In the genomic region with DNA sequence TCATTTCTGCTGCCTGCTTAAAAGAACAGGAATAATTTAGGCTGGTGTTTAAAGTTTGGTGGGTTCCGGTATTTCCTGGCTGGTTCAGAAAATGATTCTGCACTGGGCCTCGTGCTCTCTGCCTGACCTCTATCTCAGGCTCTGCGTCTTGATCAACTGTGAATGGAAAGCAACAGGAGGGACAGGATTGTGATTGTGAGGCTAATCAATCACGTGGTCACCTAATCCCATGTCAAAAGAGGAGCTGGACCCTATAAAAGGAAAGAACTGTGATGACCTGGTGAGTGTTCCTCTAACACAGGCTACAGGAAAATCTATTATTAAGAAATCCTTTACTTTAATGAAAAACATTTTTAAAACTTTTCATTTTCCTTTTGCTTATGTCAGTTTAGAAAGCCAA, we compare ENCODE assay signal across 9 cellular contexts. TPM values are rescaled to one million over a fixed set of nuclear protein-coding genes. Genes with fewer than 3 reads are reported as not detected.
A peak's percentile ranks its signal among the peaks of the same experiment; 100 is the strongest.
DNase-seq lines count a peak whose midpoint lies in the region; ATAC-seq and TF ChIP-seq lines count a peak whose summit lies in the region.
"Had no signal": no experiment of that assay in that cellular context is flagged by ENCODE, and none has a peak within 500 bp of the region (broad histone marks: within the 10 kb centered on the region; RNA-seq: fewer than 3 reads in every experiment).

A gene with protein sequence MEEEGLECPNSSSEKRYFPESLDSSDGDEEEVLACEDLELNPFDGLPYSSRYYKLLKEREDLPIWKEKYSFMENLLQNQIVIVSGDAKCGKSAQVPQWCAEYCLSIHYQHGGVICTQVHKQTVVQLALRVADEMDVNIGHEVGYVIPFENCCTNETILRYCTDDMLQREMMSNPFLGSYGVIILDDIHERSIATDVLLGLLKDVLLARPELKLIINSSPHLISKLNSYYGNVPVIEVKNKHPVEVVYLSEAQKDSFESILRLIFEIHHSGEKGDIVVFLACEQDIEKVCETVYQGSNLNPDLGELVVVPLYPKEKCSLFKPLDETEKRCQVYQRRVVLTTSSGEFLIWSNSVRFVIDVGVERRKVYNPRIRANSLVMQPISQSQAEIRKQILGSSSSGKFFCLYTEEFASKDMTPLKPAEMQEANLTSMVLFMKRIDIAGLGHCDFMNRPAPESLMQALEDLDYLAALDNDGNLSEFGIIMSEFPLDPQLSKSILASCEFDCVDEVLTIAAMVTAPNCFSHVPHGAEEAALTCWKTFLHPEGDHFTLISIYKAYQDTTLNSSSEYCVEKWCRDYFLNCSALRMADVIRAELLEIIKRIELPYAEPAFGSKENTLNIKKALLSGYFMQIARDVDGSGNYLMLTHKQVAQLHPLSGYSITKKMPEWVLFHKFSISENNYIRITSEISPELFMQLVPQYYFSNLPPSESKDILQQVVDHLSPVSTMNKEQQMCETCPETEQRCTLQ (minus strand): TSS at position 101 of the 400 bp plus-strand sequence. CDS start 468 bp downstream, outside the sequence.

- no peak for TF ChIP-seq POLR2A in esophagus squamous epithelium (IDR thresholded peaks at IDR 0.05)

- H3K9me3 ChIP-seq in esophagus squamous epithelium = peaks cover 0 to 6% (median 0%) of the 10 kb centered on the region in 3 donors

- H3K4me3 Mint-ChIP-seq in activated T-cell treated with anti-CD3 and anti-CD28 coated beads, Interleukin-2, amount 50 U/mL, for 4 hours = no peak within 1 kb of the TSS
- H3K4me3 Mint-ChIP-seq in activated T-cell treated with anti-CD3 and anti-CD28 coated beads, Interleukin-2, amount 50 U/mL, for 24 hours = no peak within 1 kb of the TSS
- no peak within 1 kb of the TSS for H3K4me3 Mint-ChIP-seq in mesothelial cell of epicardium

- no peak within 1 kb of the TSS for H3K4me3 ChIP-seq in esophagus squamous epithelium
- no peak within 1 kb of the TSS for H3K4me3 ChIP-seq in urinary bladder (ENCODE audit: low read depth, low read length)

- H3K36me3 Mint-ChIP-seq in activated T-cell treated with anti-CD3 and anti-CD28 coated beads, Interleukin-2, amount 50 U/mL, for 4 hours (ENCODE audit: insufficient read depth) = peaks cover 21% of the 10 kb centered on the region
- peaks cover 29% of the 10 kb centered on the region for H3K36me3 Mint-ChIP-seq in activated T-cell treated with anti-CD3 and anti-CD28 coated beads, Interleukin-2, amount 50 U/mL, for 24 hours (ENCODE audit: low read depth)
- H3K36me3 Mint-ChIP-seq in mesothelial cell of epicardium = peaks cover 37% of the 10 kb centered on the region

- H3K27ac Mint-ChIP-seq in activated T-cell treated with anti-CD3 and anti-CD28 coated beads, Interleukin-2, amount 50 U/mL, for 24 hours = no peak within 1 kb of the TSS
- H3K27ac Mint-ChIP-seq in mesothelial cell of epicardium = peak within 1 kb of the TSS; percentile 47

- no peak for DNase-seq in activated T-cell treated with anti-CD3 and anti-CD28 coated beads, Interleukin-2, amount 50 U/mL, for 4 hours
- no peak for DNase-seq in activated T-cell treated with anti-CD3 and anti-CD28 coated beads, Interleukin-2, amount 50 U/mL, for 24 hours
- DNase-seq in esophagus squamous epithelium (lab: John Stamatoyannopoulos, UW) (no peak), mesothelial cell of epicardium (ENCODE audit: low spot score in 2 of 2, unreplicated experiment in 2 of 2) (no peak), NCI-H128 (lab: John Stamatoyannopoulos, UW; ENCODE audit: unreplicated experiment) (no peak), NCI-H524 (lab: John Stamatoyannopoulos, UW) (no peak)
- DNase-seq: stimulated activated CD4-positive, alpha-beta T cell treated with anti-CD3 and anti-CD28 coated beads, Interleukin-15, amount 100 ng/mL, for 24 hours had no signal

- H3K4me1 ChIP-seq in esophagus squamous epithelium (peaks cover 0 to 9% (median 0%) of the 10 kb centered on the region in 3 donors), urinary bladder (ENCODE audit: insufficient read depth) (no peaks in the 10 kb centered on the region)

- TF ChIP-seq CTCF in esophagus squamous epithelium (IDR thresholded peaks at IDR 0.05) = no peak
- no peak for TF ChIP-seq CTCF in mesothelial cell of epicardium (IDR thresholded peaks at IDR 0.05; ENCODE audit: unreplicated experiment)

- no peaks in the 10 kb centered on the region for H3K4me1 Mint-ChIP-seq in activated T-cell treated with anti-CD3 and anti-CD28 coated beads, Interleukin-2, amount 50 U/mL, for 4 hours (ENCODE audit: low read depth)
- no peaks in the 10 kb centered on the region for H3K4me1 Mint-ChIP-seq in activated T-cell treated with anti-CD3 and anti-CD28 coated beads, Interleukin-2, amount 50 U/mL, for 24 hours (ENCODE audit: low read depth)
- peaks cover 13% of the 10 kb centered on the region for H3K4me1 Mint-ChIP-seq in mesothelial cell of epicardium

- H3K27me3 ChIP-seq in esophagus squamous epithelium = no peaks in the 10 kb centered on the region

- peaks cover 2% of the 10 kb centered on the region for H3K9me3 Mint-ChIP-seq in activated T-cell treated with anti-CD3 and anti-CD28 coated beads, Interleukin-2, amount 50 U/mL, for 4 hours
- peaks cover 7% of the 10 kb centered on the region for H3K9me3 Mint-ChIP-seq in activated T-cell treated with anti-CD3 and anti-CD28 coated beads, Interleukin-2, amount 50 U/mL, for 24 hours
- peaks cover 14% of the 10 kb centered on the region for H3K9me3 Mint-ChIP-seq in mesothelial cell of epicardium

- H3K27ac ChIP-seq in esophagus squamous epithelium (no peak within 1 kb of the TSS), urinary bladder (ENCODE audit: low read depth) (no peak within 1 kb of the TSS)

- no peaks in the 10 kb centered on the region for H3K27me3 Mint-ChIP-seq in activated T-cell treated with anti-CD3 and anti-CD28 coated beads, Interleukin-2, amount 50 U/mL, for 4 hours (ENCODE audit: low read depth)
- H3K27me3 Mint-ChIP-seq in activated T-cell treated with anti-CD3 and anti-CD28 coated beads, Interleukin-2, amount 50 U/mL, for 24 hours = no peaks in the 10 kb centered on the region
- no peaks in the 10 kb centered on the region for H3K27me3 Mint-ChIP-seq in mesothelial cell of epicardium (ENCODE audit: low read depth)

- intact Hi-C loops in esophagus squamous epithelium (cut with DNase I) = no loop called here

- WGBS in esophagus squamous epithelium, 2 donors = 76 to 78% methylated on average over 4 of the region's 4 CpGs
- WGBS in urinary bladder = 59% methylated on average over 4 of the region's 4 CpGs

- no peak for ATAC-seq in activated T-cell treated with anti-CD3 and anti-CD28 coated beads, Interleukin-2, amount 50 U/mL, for 4 hours
- no peak for ATAC-seq in HG02981 (IDR thresholded peaks at IDR 0.05; ENCODE audit: unreplicated experiment)

- H3K36me3 ChIP-seq in esophagus squamous epithelium (peaks cover 0 to 44% (median 0%) of the 10 kb centered on the region in 3 donors), urinary bladder (ENCODE audit: insufficient read depth) (no peaks in the 10 kb centered on the region)

RNA-seq across cellular contexts. Expression of the gene that starts here (rescaled TPM):
- 10 to 100 TPM in 2 of 3 donors, 1 to 10 TPM in 1; 9.3 to 18.0 (median 13.0) TPM for total RNA-seq in activated T-cell treated with anti-CD3 and anti-CD28 coated beads, Interleukin-2, amount 50 U/mL, for 4 hours
- total RNA-seq in esophagus squamous epithelium = 10 to 100 TPM; 36.6 to 52.4 (median 42.3) TPM
- total RNA-seq in mesothelial cell of epicardium = 30.0 to 33.0 TPM (median 31.0 TPM) in 3 replicates
- total RNA-seq in urinary bladder = 30.2 TPM
- 15.8 TPM for polyA plus RNA-seq in urinary bladder
